Comparison of ENCODE assay signal across 1 cellular context in the genomic region with DNA sequence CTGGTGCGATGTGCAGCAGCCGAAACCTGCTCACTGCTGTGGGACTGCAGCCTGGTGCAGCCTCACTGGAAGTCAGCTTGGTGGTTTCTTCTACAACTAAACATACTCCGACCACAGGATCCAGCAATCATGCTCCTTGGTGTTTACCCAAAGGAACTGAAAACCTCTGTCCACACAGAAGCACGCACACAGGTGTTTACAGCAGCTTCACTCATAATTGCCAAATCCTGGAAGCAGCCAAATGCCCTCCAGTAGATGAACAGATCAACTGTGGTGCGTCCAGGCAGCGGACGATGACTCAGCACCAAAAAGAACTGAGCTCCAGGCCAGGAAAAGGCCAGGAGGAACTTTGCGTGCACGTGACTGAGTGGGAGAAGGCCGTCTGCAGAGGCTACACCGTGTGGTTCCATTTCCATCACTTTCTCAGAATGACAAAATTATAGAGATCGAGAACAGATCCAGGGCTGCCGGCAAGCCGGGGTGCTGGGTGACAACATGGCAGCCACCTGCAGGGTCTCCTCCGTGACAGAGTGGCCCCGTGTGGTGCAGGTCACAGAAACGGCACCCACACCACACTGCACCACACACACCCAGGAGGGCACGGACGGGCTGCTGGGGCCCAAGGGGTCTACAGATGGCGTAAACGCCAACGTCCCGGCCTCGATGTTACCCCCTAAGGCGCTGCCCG.
TF ChIP-seq lines count a peak whose summit lies in the region.

No MANE protein-coding gene starts in this region.

TF ChIP-seq in K562, 482 proteins besides CTCF, POLR2A, EP300 and RAD21 (continues in another document):
- no peak for TF ChIP-seq EZH2 (IDR thresholded peaks at IDR 0.05; ENCODE audit: borderline replicate concordance, low read depth, low read length)
- no peak for TF ChIP-seq CAMTA2 (CRISPR knock-in tag; conservative IDR thresholded peaks at IDR 0.05)
- no peak for TF ChIP-seq PKNOX1 (IDR thresholded peaks at IDR 0.05)
- TF ChIP-seq PYGO2 (tag; IDR thresholded peaks at IDR 0.05), result 0 out of 2 replicates have a peak, but pooled peaks have one; percentile 45
- TF ChIP-seq, protein P1, sequence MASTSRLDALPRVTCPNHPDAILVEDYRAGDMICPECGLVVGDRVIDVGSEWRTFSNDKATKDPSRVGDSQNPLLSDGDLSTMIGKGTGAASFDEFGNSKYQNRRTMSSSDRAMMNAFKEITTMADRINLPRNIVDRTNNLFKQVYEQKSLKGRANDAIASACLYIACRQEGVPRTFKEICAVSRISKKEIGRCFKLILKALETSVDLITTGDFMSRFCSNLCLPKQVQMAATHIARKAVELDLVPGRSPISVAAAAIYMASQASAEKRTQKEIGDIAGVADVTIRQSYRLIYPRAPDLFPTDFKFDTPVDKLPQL (IDR thresholded peaks at IDR 0.05; ENCODE audit: extremely low read depth, insufficient read length), result no peak
- no peak for TF ChIP-seq RBM17 (IDR thresholded peaks at IDR 0.05; ENCODE audit: borderline replicate concordance, low read depth, low read length)
- peak; percentile 86 for TF ChIP-seq SMARCA4 (IDR thresholded peaks at IDR 0.05)
- no peak for TF ChIP-seq NBN (IDR thresholded peaks at IDR 0.05; ENCODE audit: low read depth)
- peak; percentile 90 for TF ChIP-seq RAD51 (IDR thresholded peaks at IDR 0.05; ENCODE audit: borderline replicate concordance, low read depth)
- no peak for TF ChIP-seq KLF16 (IDR thresholded peaks at IDR 0.05)
- no peak for TF ChIP-seq THAP7 (CRISPR knock-in tag; IDR thresholded peaks at IDR 0.05)
- no peak for TF ChIP-seq ILK (tag; IDR thresholded peaks at IDR 0.05; ENCODE audit: borderline replicate concordance, low read depth)
- peak; percentile 60; the same call in 1 of the 2 replicates for TF ChIP-seq THAP12 (CRISPR knock-in tag; IDR thresholded peaks at IDR 0.05)
- TF ChIP-seq HLTF (IDR thresholded peaks at IDR 0.05), result no peak
- TF ChIP-seq CBX8 (IDR thresholded peaks at IDR 0.05; ENCODE audit: borderline replicate concordance, extremely low read depth, low read depth, low read length, poor library complexity, severe bottlenecking), result no peak
- no peak for TF ChIP-seq ZBTB33 (CRISPR knock-in tag; IDR thresholded peaks at IDR 0.05)
- TF ChIP-seq SMARCE1 (IDR thresholded peaks at IDR 0.05), result peak; percentile 88
- TF ChIP-seq ZHX1 (conservative IDR thresholded peaks at IDR 0.05; ENCODE audit: low read length), result no peak
- TF ChIP-seq KLF1 (tag; IDR thresholded peaks at IDR 0.05), result no peak
- peak; percentile 27; the same call in 1 of the 2 replicates for TF ChIP-seq ETV1 (tag; conservative IDR thresholded peaks at IDR 0.05; ENCODE audit: low read depth)
- TF ChIP-seq ARID4B (CRISPR knock-in tag; IDR thresholded peaks at IDR 0.05), result no peak
- TF ChIP-seq ZBTB8A (IDR thresholded peaks at IDR 0.05; ENCODE audit: partially characterized antibody), result no peak
- no peak for TF ChIP-seq FOXJ2 (tag; IDR thresholded peaks at IDR 0.05)
- TF ChIP-seq, protein P2, sequence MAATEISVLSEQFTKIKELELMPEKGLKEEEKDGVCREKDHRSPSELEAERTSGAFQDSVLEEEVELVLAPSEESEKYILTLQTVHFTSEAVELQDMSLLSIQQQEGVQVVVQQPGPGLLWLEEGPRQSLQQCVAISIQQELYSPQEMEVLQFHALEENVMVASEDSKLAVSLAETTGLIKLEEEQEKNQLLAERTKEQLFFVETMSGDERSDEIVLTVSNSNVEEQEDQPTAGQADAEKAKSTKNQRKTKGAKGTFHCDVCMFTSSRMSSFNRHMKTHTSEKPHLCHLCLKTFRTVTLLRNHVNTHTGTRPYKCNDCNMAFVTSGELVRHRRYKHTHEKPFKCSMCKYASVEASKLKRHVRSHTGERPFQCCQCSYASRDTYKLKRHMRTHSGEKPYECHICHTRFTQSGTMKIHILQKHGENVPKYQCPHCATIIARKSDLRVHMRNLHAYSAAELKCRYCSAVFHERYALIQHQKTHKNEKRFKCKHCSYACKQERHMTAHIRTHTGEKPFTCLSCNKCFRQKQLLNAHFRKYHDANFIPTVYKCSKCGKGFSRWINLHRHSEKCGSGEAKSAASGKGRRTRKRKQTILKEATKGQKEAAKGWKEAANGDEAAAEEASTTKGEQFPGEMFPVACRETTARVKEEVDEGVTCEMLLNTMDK (IDR thresholded peaks at IDR 0.05; ENCODE audit: borderline replicate concordance, insufficient read depth, low read depth, low read length, poor library complexity, severe bottlenecking), result no peak
- TF ChIP-seq OTX1 (CRISPR knock-in tag; IDR thresholded peaks at IDR 0.05), result no peak; the same call in 1 of the 2 replicates
- TF ChIP-seq CBFB (CRISPR knock-in tag; IDR thresholded peaks at IDR 0.05), result no peak
- peak; percentile 44 for TF ChIP-seq TAF1 (IDR thresholded peaks at IDR 0.05; ENCODE audit: control insufficient read depth, extremely low read depth, insufficient read depth, low read length, severe bottlenecking)
- peak; percentile 94 for TF ChIP-seq BACH1 (tag; IDR thresholded peaks at IDR 0.05)
- TF ChIP-seq, protein P3, sequence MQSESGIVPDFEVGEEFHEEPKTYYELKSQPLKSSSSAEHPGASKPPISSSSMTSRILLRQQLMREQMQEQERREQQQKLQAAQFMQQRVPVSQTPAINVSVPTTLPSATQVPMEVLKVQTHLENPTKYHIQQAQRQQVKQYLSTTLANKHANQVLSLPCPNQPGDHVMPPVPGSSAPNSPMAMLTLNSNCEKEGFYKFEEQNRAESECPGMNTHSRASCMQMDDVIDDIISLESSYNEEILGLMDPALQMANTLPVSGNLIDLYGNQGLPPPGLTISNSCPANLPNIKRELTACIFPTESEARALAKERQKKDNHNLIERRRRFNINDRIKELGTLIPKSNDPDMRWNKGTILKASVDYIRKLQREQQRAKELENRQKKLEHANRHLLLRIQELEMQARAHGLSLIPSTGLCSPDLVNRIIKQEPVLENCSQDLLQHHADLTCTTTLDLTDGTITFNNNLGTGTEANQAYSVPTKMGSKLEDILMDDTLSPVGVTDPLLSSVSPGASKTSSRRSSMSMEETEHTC (IDR thresholded peaks at IDR 0.05), result peak; percentile 88
- TF ChIP-seq KLF10 (CRISPR knock-in tag; IDR thresholded peaks at IDR 0.05), result no peak
